ENCODE assay signal across 19 cellular contexts in the genomic region with DNA sequence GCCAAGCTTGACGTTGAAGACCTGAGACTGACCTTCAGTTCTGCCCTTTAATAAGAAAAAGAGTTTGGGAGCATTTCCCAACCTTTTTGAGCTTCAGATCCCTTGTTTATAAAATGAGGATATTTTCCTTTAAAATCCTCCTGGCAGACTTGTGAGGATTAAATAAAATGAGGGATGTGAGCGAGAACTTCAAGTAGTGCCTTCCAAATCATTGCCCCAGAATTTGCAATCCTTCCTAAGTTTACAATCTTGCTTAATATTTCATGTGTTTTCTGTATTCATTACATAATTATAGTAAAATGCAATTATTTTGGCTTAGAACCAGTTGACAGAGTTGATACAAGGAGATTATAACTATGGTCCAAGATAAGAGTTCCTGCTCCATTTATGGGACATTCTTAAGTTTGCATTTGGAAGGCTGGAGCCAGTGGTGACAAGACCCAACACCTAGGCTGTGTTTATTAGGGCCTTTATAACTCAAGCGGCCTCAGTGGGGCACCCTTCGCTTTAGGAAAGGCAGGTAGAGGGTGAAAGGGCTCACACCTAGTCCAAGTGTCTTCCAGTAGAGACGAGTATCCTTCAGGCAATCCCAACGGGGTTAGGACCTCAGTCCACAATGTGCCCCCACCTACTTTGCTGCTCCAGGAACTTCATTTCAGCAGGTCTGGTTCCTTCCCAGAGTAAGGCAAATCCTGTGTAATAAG.
A peak's percentile ranks its signal among the peaks of the same experiment; 100 is the strongest.
DNase-seq lines count a peak whose midpoint lies in the region; ATAC-seq and TF ChIP-seq lines count a peak whose summit lies in the region.
"Had no signal": no experiment of that assay in that cellular context is flagged by ENCODE, and none has a peak within 500 bp of the region (broad histone marks: within the 10 kb centered on the region; RNA-seq: fewer than 3 reads in every experiment).

No MANE protein-coding gene starts in this region.

- RAD21 ChIA-PET in HCT116 (lab: Charles Lee; ENCODE audit: low non-redundant PET in 1 of 2, low total read pairs in 2 of 2, uncharacterized antibody in 2 of 2, unreplicated experiment in 2 of 2): interaction anchor here in 1 of 2 experiments (1.7 kb wide), 1 partner anchor 494 kb away, joined by 3 read pairs; no protein-coding TSS in a partner anchor

- H3K36me3 ChIP-seq in HCT116 (ENCODE audit: control insufficient read depth in 1 of 2, insufficient read depth in 2 of 2, low read length in 2 of 2) (no peaks in the 10 kb centered on the region), WERI-Rb-1 (no peaks in the 10 kb centered on the region)

- H3K9me3 ChIP-seq in HCT116 (ENCODE audit: control insufficient read depth in 1 of 2, insufficient read depth in 1 of 2, low read depth in 1 of 2, low read length in 2 of 2) (no peaks in the 10 kb centered on the region), WERI-Rb-1 (ENCODE audit: severe bottlenecking) (peaks cover 3% of the 10 kb centered on the region)

- H3K4me1 ChIP-seq in HCT116 (ENCODE audit: control insufficient read depth in 1 of 2, insufficient read depth in 2 of 2, low read length in 2 of 2): peaks cover 2 to 6% of the 10 kb centered on the region in 2 experiments; a peak in 1 of 4 replicates

- no peaks in the 10 kb centered on the region for H4K20me1 ChIP-seq in HCT116 (ENCODE audit: insufficient read depth)

- BruUV-seq in HCT116 (replicated peaks; lab: Mats Ljungman, UMichigan): no TSS peak

- H3K27me3 ChIP-seq in HCT116 (ENCODE audit: insufficient read depth, low read length) (0 out of 2 replicates have a peak, but pooled peaks cover 4% of the 10 kb centered on the region), WERI-Rb-1 (ENCODE audit: insufficient read depth, low read depth, severe bottlenecking) (no peaks in the 10 kb centered on the region)
- H3K27me3 ChIP-seq: hepatocyte had no signal

- peak; percentile 15 for DNase-seq in DMS53 treated with DMSO at 0.1 percent for 48 hours (lab: John Stamatoyannopoulos, UW; ENCODE audit: unreplicated experiment)
- DNase-seq in HCT116 (ENCODE audit: low read depth, low spot score): peak; percentile 19
- peak; percentile 30 for DNase-seq in WERI-Rb-1
- no peak for DNase-seq in left colon
- no peak for DNase-seq in NCI-H524 (lab: John Stamatoyannopoulos, UW)
- DNase-seq in OCI-M1 (lab: John Stamatoyannopoulos, UW): no peak
- DNase-seq: activated CD4-positive, alpha-beta T cell treated with anti-CD3 and anti-CD28 coated beads for 1 hour; activated CD8-positive, alpha-beta memory T cell treated with anti-CD3 and anti-CD28 coated beads for 24 hours; activated T-cell treated with anti-CD3 and anti-CD28 coated beads, Interleukin-2, amount 50 U/mL, for 72 hours; COR-L47; NCI-H1048; posterior cingulate gyrus; stimulated activated CD4-positive, alpha-beta T cell treated with anti-CD3 and anti-CD28 coated beads, Interleukin-1b, Interleukin-23, amount 100 ng/mL, for 48 hours; stimulated activated naive CD8-positive, alpha-beta T cell treated with anti-CD3 and anti-CD28 coated beads, Interleukin-15, Interleukin-2, amounts not matched to agents 100 U/mL and 50 U/mL, for 24 hours had no signal

- TF ChIP-seq POLR2A in HCT116 (IDR thresholded peaks at IDR 0.05; ENCODE audit: borderline replicate concordance, extremely low read depth, insufficient read depth, insufficient read length): no peak

- H3K79me2 ChIP-seq in HCT116 (ENCODE audit: insufficient read depth, low read length): no peaks in the 10 kb centered on the region
- H3K79me2 ChIP-seq: hepatocyte had no signal

- peak; percentile 13 to 48 (median 41); a peak in 4 of 6 replicates for TF ChIP-seq CTCF in HCT116 (IDR thresholded peaks at IDR 0.05 in 2 of 3, conservative IDR thresholded peaks at IDR 0.05 in 1 of 3; ENCODE audit: borderline replicate concordance in 1 of 3, insufficient read depth in 1 of 3, low read depth in 2 of 3, low read length in 2 of 3)
- TF ChIP-seq CTCF in WERI-Rb-1 (IDR thresholded peaks at IDR 0.05; ENCODE audit: low read depth, low read length): peak; percentile 39; the same call in 1 of the 2 replicates

- TF ChIP-seq RAD21 in HCT116 (IDR thresholded peaks at IDR 0.05; ENCODE audit: low read depth): peak; percentile 75

- peak; percentile 86 for ATAC-seq in HCT116
- peak; percentile 36 for ATAC-seq in left colon
- no peak for ATAC-seq in HG02763 (IDR thresholded peaks at IDR 0.05; ENCODE audit: unreplicated experiment)
- ATAC-seq in GM21723 (IDR thresholded peaks at IDR 0.05; ENCODE audit: unreplicated experiment): no peak
- ATAC-seq: activated T-cell treated with anti-CD3 and anti-CD28 coated beads, Interleukin-2, amount 50 U/mL, for 72 hours; natural killer cell treated with Interleukin-12 subunit alpha and Interleukin-12 subunit beta and Interleukin-15 and Interleukin-18, amount 100 ng/mL, for 72 hours; stimulated activated naive CD8-positive, alpha-beta T cell treated with anti-CD3 and anti-CD28 coated beads, Interleukin-15, Interleukin-2, amounts not matched to agents 100 U/mL and 50 U/mL, for 24 hours had no signal

- intact Hi-C loops in HCT116 (cut with micrococcal nuclease) (loop anchor here (1.0 to 10.0 kb wide), 5 partner anchors 224 to 726 kb away; no protein-coding TSS in a partner anchor), left colon (cut with DNase I, micrococcal nuclease) (no loop called here)

- no peak overlapping the region for H3K9ac ChIP-seq in HCT116 (ENCODE audit: low read length)

- H2AFZ ChIP-seq in HCT116 (ENCODE audit: low read depth, low read length, poor library complexity, severe bottlenecking): no peak overlapping the region
- H2AFZ ChIP-seq: hepatocyte had no signal

- no peak overlapping the region for H3K4me3 ChIP-seq in HCT116 (replicated peaks in 1 of 2; ENCODE audit: low read depth in 1 of 2, low read length in 2 of 2)
- no peak overlapping the region for H3K4me3 ChIP-seq in WERI-Rb-1 (ENCODE audit: low read depth, low read length)
- H3K4me3 ChIP-seq: hepatocyte had no signal

- H3K9me2 ChIP-seq in HCT116 (ENCODE audit: insufficient read depth): no peaks in the 10 kb centered on the region

- POLR2A ChIA-PET in HCT116 (lab: Charles Lee): no interaction called here

- H3K4me2 ChIP-seq in HCT116 (ENCODE audit: low read length): no peak overlapping the region
- H3K4me2 ChIP-seq: hepatocyte had no signal

- CTCF ChIA-PET in HCT116 (lab: Charles Lee): interaction anchor here (0.6 to 1.6 kb wide), 2 partner anchors 440 to 494 kb away, joined by 3 to 5 read pairs; no protein-coding TSS in a partner anchor

- H3K27ac ChIP-seq in HCT116 (ENCODE audit: low read depth, low read length) (no peak overlapping the region), WERI-Rb-1 (no peak overlapping the region)
- H3K27ac ChIP-seq: hepatocyte, HL-60 had no signal

TF ChIP-seq in HCT116, 20 proteins besides CTCF, POLR2A, EP300 and RAD21:
- TF ChIP-seq JUND (IDR thresholded peaks at IDR 0.05): no peak
- no peak for TF ChIP-seq POLR2AphosphoS5 (IDR thresholded peaks at IDR 0.05; ENCODE audit: low read depth, low read length)
- TF ChIP-seq SRF (IDR thresholded peaks at IDR 0.05; ENCODE audit: low read depth): no peak
- no peak for TF ChIP-seq EGR1 (IDR thresholded peaks at IDR 0.05; ENCODE audit: low read depth)
- no peak for TF ChIP-seq EZH2 (IDR thresholded peaks at IDR 0.05)
- no peak for TF ChIP-seq ZNF274 (IDR thresholded peaks at IDR 0.05; ENCODE audit: low read depth, low read length)
- TF ChIP-seq EZH2phosphoT487 (IDR thresholded peaks at IDR 0.05; ENCODE audit: borderline replicate concordance): no peak
- no peak for TF ChIP-seq TCF7L2 (IDR thresholded peaks at IDR 0.05; ENCODE audit: borderline replicate concordance, extremely low read depth, insufficient read depth, insufficient read length)
- no peak for TF ChIP-seq SIN3A (IDR thresholded peaks at IDR 0.05; ENCODE audit: low read depth)
- TF ChIP-seq, protein P1, sequence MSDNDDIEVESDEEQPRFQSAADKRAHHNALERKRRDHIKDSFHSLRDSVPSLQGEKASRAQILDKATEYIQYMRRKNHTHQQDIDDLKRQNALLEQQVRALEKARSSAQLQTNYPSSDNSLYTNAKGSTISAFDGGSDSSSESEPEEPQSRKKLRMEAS (IDR thresholded peaks at IDR 0.05): no peak
- TF ChIP-seq FOSL1 (IDR thresholded peaks at IDR 0.05; ENCODE audit: low read depth): no peak
- TF ChIP-seq SP1 (IDR thresholded peaks at IDR 0.05; ENCODE audit: low read depth): no peak
- TF ChIP-seq YY1 (IDR thresholded peaks at IDR 0.05; ENCODE audit: extremely low read depth, insufficient replicate concordance, low read depth, low read length): no peak
- TF ChIP-seq CBX3 (IDR thresholded peaks at IDR 0.05; ENCODE audit: low read depth): no peak
TF ChIP-seq in HCT116: peak in this region for 0.

Comparison
In these comparisons a context has a peak if more than half of its experiments do, and no peak if none do; other contexts are left out.
1. DNase-seq: peak in DMS53 treated with DMSO at 0.1 percent for 48 hours (single experiment), HCT116 (single experiment) and WERI-Rb-1 (single experiment); none in left colon (0 of 2), NCI-H524 (0 of 2) and OCI-M1 (single experiment).
2. ATAC-seq: peak in HCT116 (single experiment) and left colon (single experiment); none in HG02763 (single experiment) and GM21723 (single experiment).